In genomic region chr7:142434133-142434532, GRCh38 we compare ENCODE assay signal across 7 cellular contexts.
DNase-seq lines count a peak whose midpoint lies in the region; ATAC-seq lines count a peak whose summit lies in the region.
"Not testable (repeated sequence)": the region's sequence is repeated elsewhere in the genome, so short reads cannot be mapped to it uniquely, and the experiment has no call there.

No MANE protein-coding gene starts in this region.

- ATAC-seq in GM21423 (IDR thresholded peaks at IDR 0.05; ENCODE audit: unreplicated experiment) (peak; percentile 48), HG03432 (IDR thresholded peaks at IDR 0.05; ENCODE audit: unreplicated experiment) (peak; percentile 62)
- ATAC-seq in activated naive CD4-positive, alpha-beta T cell treated with anti-CD3 and anti-CD28 coated beads, Interleukin-2, amount 50 U/mL, for 72 hours: peak; percentile 65 to 67
- peak; percentile 74 to 77 for ATAC-seq in naive thymus-derived CD8-positive, alpha-beta T cell

- H3K4me3 Mint-ChIP-seq in activated CD4-positive, alpha-beta memory T cell treated with anti-CD3 and anti-CD28 coated beads, Interleukin-2, amount 10 ng/mL, durations not matched to agents 7 days and 5 days: peak overlapping the region; percentile 65
- peak overlapping the region; percentile 77 to 89 (median 82) for H3K4me3 Mint-ChIP-seq in naive thymus-derived CD8-positive, alpha-beta T cell

- DNase-seq in GDM1 (lab: John Stamatoyannopoulos, UW) (peak; percentile 60), SKM-1 treated with dmso at 0.1 percent for 144 hours (lab: John Stamatoyannopoulos, UW; ENCODE audit: unreplicated experiment) (peak; percentile 12)
- not testable (repeated sequence) for DNase-seq in activated CD4-positive, alpha-beta memory T cell treated with anti-CD3 and anti-CD28 coated beads, Interleukin-2, amount 10 ng/mL, durations not matched to agents 7 days and 5 days; activated naive CD4-positive, alpha-beta T cell treated with anti-CD3 and anti-CD28 coated beads, Interleukin-2, amount 50 U/mL, for 72 hours (ENCODE audit: low spot score in 2 of 2); naive thymus-derived CD8-positive, alpha-beta T cell

- H3K27ac Mint-ChIP-seq in activated CD4-positive, alpha-beta memory T cell treated with anti-CD3 and anti-CD28 coated beads, Interleukin-2, amount 10 ng/mL, durations not matched to agents 7 days and 5 days: peak overlapping the region; percentile 48
- H3K27ac Mint-ChIP-seq in activated naive CD4-positive, alpha-beta T cell treated with anti-CD3 and anti-CD28 coated beads, Interleukin-2, amount 50 U/mL, for 72 hours: peak overlapping the region; percentile 75 to 77
- H3K27ac Mint-ChIP-seq in naive thymus-derived CD8-positive, alpha-beta T cell: peak overlapping the region; percentile 15 to 90 (median 82)

- not testable (repeated sequence) for H3K27me3 Mint-ChIP-seq in activated CD4-positive, alpha-beta memory T cell treated with anti-CD3 and anti-CD28 coated beads, Interleukin-2, amount 10 ng/mL, durations not matched to agents 7 days and 5 days; naive thymus-derived CD8-positive, alpha-beta T cell

- CTCF ChIA-PET in activated CD4-positive, alpha-beta memory T cell treated with anti-CD3 and anti-CD28 coated beads, Interleukin-2, amount 10 ng/mL, durations not matched to agents 7 days and 5 days (lab: Charles Lee): interaction anchor here (0.7 to 3.3 kb wide), 11 partner anchors 11 to 781 kb away, joined by 3 to 14 read pairs (median 3); no protein-coding TSS in a partner anchor

- peaks cover 39% of the 10 kb centered on the region for H3K4me1 Mint-ChIP-seq in activated CD4-positive, alpha-beta memory T cell treated with anti-CD3 and anti-CD28 coated beads, Interleukin-2, amount 10 ng/mL, durations not matched to agents 7 days and 5 days
- H3K4me1 Mint-ChIP-seq in naive thymus-derived CD8-positive, alpha-beta T cell: peaks cover 19 to 42% (median 36%) of the 10 kb centered on the region in 4 donors

- not testable (repeated sequence) for H3K36me3 Mint-ChIP-seq in activated CD4-positive, alpha-beta memory T cell treated with anti-CD3 and anti-CD28 coated beads, Interleukin-2, amount 10 ng/mL, durations not matched to agents 7 days and 5 days (ENCODE audit: low read depth); activated naive CD4-positive, alpha-beta T cell treated with anti-CD3 and anti-CD28 coated beads, Interleukin-2, amount 50 U/mL, for 72 hours; naive thymus-derived CD8-positive, alpha-beta T cell

- not testable (repeated sequence) for H3K9me3 Mint-ChIP-seq in activated CD4-positive, alpha-beta memory T cell treated with anti-CD3 and anti-CD28 coated beads, Interleukin-2, amount 10 ng/mL, durations not matched to agents 7 days and 5 days; activated naive CD4-positive, alpha-beta T cell treated with anti-CD3 and anti-CD28 coated beads, Interleukin-2, amount 50 U/mL, for 72 hours; naive thymus-derived CD8-positive, alpha-beta T cell

- POLR2A ChIA-PET in activated CD4-positive, alpha-beta memory T cell treated with anti-CD3 and anti-CD28 coated beads, Interleukin-2, amount 10 ng/mL, durations not matched to agents 7 days and 5 days (lab: Charles Lee): interaction anchor here (1.2 to 2.3 kb wide), 4 partner anchors 9 to 374 kb away, joined by 3 to 15 read pairs (median 6); no protein-coding TSS in a partner anchor
- POLR2A ChIA-PET in naive thymus-derived CD8-positive, alpha-beta T cell (lab: Charles Lee): interaction anchor here (1.2 to 2.2 kb wide), 3 partner anchors 355 to 375 kb away, joined by 5 to 12 read pairs (median 9); no protein-coding TSS in a partner anchor
